8 cellular contexts compared by ENCODE assay signal in the genomic region with DNA sequence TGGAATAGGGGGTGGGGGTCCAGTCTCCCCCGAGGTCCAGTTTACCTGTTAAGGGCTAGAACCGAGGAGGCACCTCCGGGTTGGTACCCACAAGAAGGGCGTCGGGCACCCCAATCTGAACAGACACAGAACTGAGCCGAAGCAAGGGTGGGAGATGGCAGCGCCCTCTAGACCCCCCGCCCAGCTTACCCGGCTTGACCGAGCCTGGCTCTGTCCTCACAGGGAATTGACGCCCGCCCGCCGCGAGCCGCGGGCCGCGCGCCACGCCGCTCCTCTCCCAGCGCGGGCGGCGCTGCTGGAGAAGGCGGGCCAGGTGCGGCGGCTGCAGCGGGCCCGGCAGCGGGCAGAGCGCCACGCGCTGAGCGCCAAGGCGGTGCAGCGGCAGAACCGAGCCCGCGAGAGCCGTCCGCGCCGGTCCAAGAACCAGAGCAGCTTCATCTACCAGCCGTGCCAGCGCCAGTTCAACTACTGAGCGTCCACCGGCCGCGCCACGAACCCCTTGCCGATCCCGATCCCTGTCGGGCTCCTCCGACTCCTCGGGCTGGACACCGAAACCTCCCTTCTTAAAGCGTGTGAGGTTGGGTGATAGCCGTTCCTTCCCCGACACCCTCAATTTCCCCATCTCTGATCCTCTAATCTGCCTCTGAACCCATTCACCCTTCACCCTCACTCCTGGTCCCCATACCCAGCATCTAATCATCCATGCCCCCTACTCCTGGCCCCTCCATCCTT.
A peak's percentile ranks its signal among the peaks of the same experiment; 100 is the strongest.
DNase-seq lines count a peak whose midpoint lies in the region; ATAC-seq and TF ChIP-seq lines count a peak whose summit lies in the region.

No MANE protein-coding gene starts in this region.

- DNase-seq in COLO668 (lab: John Stamatoyannopoulos, UW; ENCODE audit: unreplicated experiment) (peak; percentile 79), NCI-H748 (lab: John Stamatoyannopoulos, UW; ENCODE audit: unreplicated experiment) (peak; percentile 84), anterior cingulate cortex (lab: John Stamatoyannopoulos, UW) (peak in 54 of 58 donors; percentile 13 to 89 (median 78)), hypothalamus (lab: John Stamatoyannopoulos, UW) (peak in 47 of 51 donors; percentile 43 to 93 (median 80)), retinal pigment epithelial cell (ENCODE audit: low read depth) (no peak), NCI-H524 treated with DMSO at 0.1 percent for 48 hours (lab: John Stamatoyannopoulos, UW) (no peak)

- peak overlapping the region; percentile 60 for H3K4me3 ChIP-seq in retinal pigment epithelial cell (ENCODE audit: low read length)

- peak; percentile 35 for TF ChIP-seq CTCF in retinal pigment epithelial cell (conservative IDR thresholded peaks at IDR 0.05; ENCODE audit: low read depth, low read length)

- ATAC-seq in GM18909 (IDR thresholded peaks at IDR 0.05; ENCODE audit: poor library complexity, unreplicated experiment), result peak; percentile 41
- peak; percentile 41 for ATAC-seq in HG03175 (IDR thresholded peaks at IDR 0.05; ENCODE audit: unreplicated experiment)

Comparison
In these comparisons a context has a peak if more than half of its experiments do, and no peak if none do; other contexts are left out.
1. DNase-seq: peak in COLO668 (single experiment), NCI-H748 (single experiment), anterior cingulate cortex (54 of 58) and hypothalamus (47 of 51); none in retinal pigment epithelial cell (single experiment) and NCI-H524 treated with DMSO at 0.1 percent for 48 hours (single experiment).